Comparison of ENCODE assay signal across 17 cellular contexts in genomic region chr5:138635268-138635667, GRCh38.
DNase-seq lines count a peak whose midpoint lies in the region; ATAC-seq, FAIRE-seq and TF ChIP-seq lines count a peak whose summit lies in the region.
"Had no signal": no experiment of that assay in that cellular context is flagged by ENCODE, and none has a peak within 500 bp of the region (broad histone marks: within the 10 kb centered on the region; RNA-seq: fewer than 3 reads in every experiment).

No MANE protein-coding gene starts in this region.

- H3K4me3 ChIP-seq in bronchial epithelial cell (ENCODE audit: low read depth, low read length) (no peak overlapping the region), parathyroid adenoma (ENCODE audit: low read depth, low read length) (no peak overlapping the region), A673 (ENCODE audit: low read depth, low read length, poor library complexity, severe bottlenecking) (no peak overlapping the region)
- H3K4me3 ChIP-seq: PC-9 had no signal

- ATAC-seq in left cardiac atrium (peak; percentile 16 to 67), HG02678 (IDR thresholded peaks at IDR 0.05; ENCODE audit: unreplicated experiment) (no peak)
- ATAC-seq: T-helper 17 cell had no signal

- intact Hi-C loops in left cardiac atrium (cut with DNase I), result no loop called here
- intact Hi-C loops in A673 (cut with micrococcal nuclease; ENCODE audit: unreplicated experiment), result no loop called here

- H3K36me3 ChIP-seq in bronchial epithelial cell (ENCODE audit: control insufficient read depth, insufficient read depth, low read length) (no peaks in the 10 kb centered on the region), parathyroid adenoma (ENCODE audit: control insufficient read depth, insufficient read depth, low read length) (no peaks in the 10 kb centered on the region), A673 (ENCODE audit: insufficient read depth, low read length, poor library complexity, severe bottlenecking) (no peaks in the 10 kb centered on the region)
- H3K36me3 ChIP-seq: neutrophil had no signal

- DNase-seq in ELF-1 (ENCODE audit: low read depth, low spot score) (peak; percentile 49), bronchial epithelial cell (ENCODE audit: low read depth) (peak; percentile 31), left cardiac atrium (no peak), NCI-H774 (lab: John Stamatoyannopoulos, UW) (no peak), A673 (ENCODE audit: low spot score) (no peak), NCI-H187 treated with DMSO at 0.1 percent for 48 hours (lab: John Stamatoyannopoulos, UW) (no peak)
- DNase-seq: activated CD4-positive, alpha-beta T cell treated with anti-CD3 and anti-CD28 coated beads, Interleukin-2, amount 10 ng/mL, durations not matched to agents 7 days and 5 days; AML-193; DMS 273 treated with DMSO at 0.1 percent for 48 hours; NCI-H226; PC-9; stimulated activated CD4-positive, alpha-beta T cell treated with anti-CD3 and anti-CD28 coated beads, Interleukin-1b, Interleukin-23, amount 100 ng/mL, for 48 hours; T-helper 17 cell had no signal

- CTCF ChIA-PET in A673 (lab: Charles Lee), result no interaction called here

- no peaks in the 10 kb centered on the region for H3K4me1 ChIP-seq in parathyroid adenoma
- no peaks in the 10 kb centered on the region for H3K4me1 ChIP-seq in A673 (ENCODE audit: insufficient read depth, low read length, poor library complexity, severe bottlenecking)

- no peak for FAIRE-seq in bronchial epithelial cell (lab: Jason Lieb, UNC)
- FAIRE-seq: GM19239 had no signal

- H3K9me3 ChIP-seq in parathyroid adenoma (ENCODE audit: control insufficient read depth, low read length) (no peaks in the 10 kb centered on the region), A673 (ENCODE audit: low read depth, low read length, poor library complexity, severe bottlenecking) (no peaks in the 10 kb centered on the region)
- H3K9me3 ChIP-seq: neutrophil had no signal

- H2AFZ ChIP-seq in parathyroid adenoma, result peak overlapping the region; percentile 45
- H2AFZ ChIP-seq: PC-9 had no signal

- no peak overlapping the region for H3K4me2 ChIP-seq in parathyroid adenoma (ENCODE audit: low read length)
- H3K4me2 ChIP-seq: PC-9 had no signal

- no peak for TF ChIP-seq CTCF in bronchial epithelial cell (IDR thresholded peaks at IDR 0.05; ENCODE audit: insufficient read depth, low read length, severe bottlenecking)
- no peak for TF ChIP-seq CTCF in parathyroid adenoma (IDR thresholded peaks at IDR 0.05)
- no peak for TF ChIP-seq CTCF in A673 (conservative IDR thresholded peaks at IDR 0.05; ENCODE audit: low read depth, low read length)

- H3K27me3 ChIP-seq in bronchial epithelial cell (ENCODE audit: control insufficient read depth, insufficient read depth, low read length), result no peaks in the 10 kb centered on the region
- no peaks in the 10 kb centered on the region for H3K27me3 ChIP-seq in parathyroid adenoma (ENCODE audit: control insufficient read depth, insufficient read depth, low read length)
- no peaks in the 10 kb centered on the region for H3K27me3 ChIP-seq in A673 (replicated peaks; ENCODE audit: insufficient read depth, low read depth, low read length, poor library complexity)

- H3K27ac ChIP-seq in parathyroid adenoma, result no peak overlapping the region
- H3K27ac ChIP-seq in A673 (ENCODE audit: low read depth, low read length, poor library complexity, severe bottlenecking), result no peak overlapping the region
- H3K27ac ChIP-seq: neutrophil, PC-9 had no signal

- no peaks in the 10 kb centered on the region for H3K79me2 ChIP-seq in parathyroid adenoma

- no peak overlapping the region for H3K9ac ChIP-seq in parathyroid adenoma

- POLR2A ChIA-PET in A673 (lab: Charles Lee; ENCODE audit: low non-redundant PET), result no interaction called here

- BruUV-seq in A673 (replicated peaks; lab: Mats Ljungman, UMichigan), result no TSS peak

Comparison
In these comparisons a context has a peak if more than half of its experiments do, and no peak if none do; other contexts are left out.
1. DNase-seq: peak in ELF-1 (single experiment) and bronchial epithelial cell (single experiment); none in left cardiac atrium (single experiment), NCI-H774 (single experiment), A673 (single experiment) and NCI-H187 treated with DMSO at 0.1 percent for 48 hours (single experiment).